In the genomic region with DNA sequence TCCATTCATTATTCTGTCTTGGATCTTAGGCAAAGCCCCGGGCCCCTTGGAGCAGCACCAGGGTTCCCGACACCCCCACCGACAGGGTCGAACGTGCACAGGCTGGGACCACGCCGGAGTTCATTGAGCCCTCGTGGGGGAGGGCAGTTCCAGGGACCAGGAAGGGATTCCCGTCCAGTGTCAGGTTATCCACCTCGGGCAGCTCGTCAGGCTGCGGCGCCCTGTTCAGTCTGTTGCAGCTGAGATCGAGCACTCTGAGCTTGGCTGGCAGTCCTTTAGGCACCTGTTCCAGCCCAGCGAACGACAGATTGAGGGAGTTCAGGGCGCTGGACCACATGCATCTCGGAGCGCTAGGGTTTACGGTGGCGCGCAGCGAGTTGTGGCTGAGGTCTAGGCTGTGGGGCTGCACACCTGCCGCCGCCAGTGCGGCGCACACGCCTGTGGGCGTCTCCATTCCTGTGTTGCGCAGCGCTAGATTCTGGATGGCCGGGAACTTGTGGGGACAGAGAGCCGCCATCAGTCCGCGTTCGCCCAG, we compare ENCODE assay signal across 8 cellular contexts. TPM values are rescaled to one million over a fixed set of nuclear protein-coding genes. Genes with fewer than 3 reads are reported as not detected.
DNase-seq lines count a peak whose midpoint lies in the region; ATAC-seq and TF ChIP-seq lines count a peak whose summit lies in the region.

No MANE protein-coding gene starts in this region.

- H3K27ac ChIP-seq in Panc1 (ENCODE audit: low read length): no peak overlapping the region
- H3K27ac ChIP-seq in dorsolateral prefrontal cortex: peak overlapping the region in 56 of 59 donors; percentile 11 to 88 (median 71)
- peak overlapping the region; percentile 72 for H3K27ac ChIP-seq in muscle layer of duodenum (ENCODE audit: low read length)

- H3K4me1 ChIP-seq in Panc1 (ENCODE audit: control insufficient read depth, insufficient read depth, low read length) (peaks cover 8% of the 10 kb centered on the region), muscle layer of duodenum (ENCODE audit: control insufficient read depth in 1 of 2, insufficient read depth in 2 of 2, low read length in 2 of 2) (peaks cover 0 to 15% of the 10 kb centered on the region in 2 donors)

- BruUV-seq in Panc1 (replicated peaks; lab: Mats Ljungman, UMichigan): no TSS peak

- TF ChIP-seq CTCF in GM13977 (IDR thresholded peaks at IDR 0.05; ENCODE audit: extremely low read depth, insufficient read depth, missing control alignments): no peak
- TF ChIP-seq CTCF in Panc1 (IDR thresholded peaks at IDR 0.05): no peak
- no peak for TF ChIP-seq CTCF in dorsolateral prefrontal cortex (IDR thresholded peaks at IDR 0.05 in 54 of 56, conservative IDR thresholded peaks at IDR 0.05 in 2 of 56; ENCODE audit: low read depth in 1 of 56, partially characterized antibody in 56 of 56)

- CTCF ChIA-PET in Panc1 (lab: Charles Lee): no interaction called here

- no peaks in the 10 kb centered on the region for H3K27me3 ChIP-seq in Panc1 (ENCODE audit: control insufficient read depth, insufficient read depth, low read length)
- H3K27me3 ChIP-seq in dorsolateral prefrontal cortex: no peaks in the 10 kb centered on the region
- H3K27me3 ChIP-seq in muscle layer of duodenum (ENCODE audit: low read depth, low read length): no peaks in the 10 kb centered on the region

- H3K4me3 ChIP-seq in Panc1 (ENCODE audit: low read depth in 2 of 2, low read length in 2 of 2) (peak overlapping the region; percentile 41 to 54), dorsolateral prefrontal cortex (peak overlapping the region; percentile 42 to 75 (median 61)), muscle layer of duodenum (ENCODE audit: low read depth in 1 of 2, low read length in 2 of 2) (peak overlapping the region; percentile 84 to 86)

- peak; percentile 36 for DNase-seq in GM13977 (ENCODE audit: low spot score)
- no peak for DNase-seq in Panc1 (ENCODE audit: low read depth, low spot score)
- DNase-seq in dorsolateral prefrontal cortex: peak in 1 of 10 donors; percentile 63
- no peak for DNase-seq in NCI-H226
- DNase-seq in NCI-H446 treated with DMSO at 0.1 percent for 48 hours (lab: John Stamatoyannopoulos, UW): no peak

- POLR2A ChIA-PET in Panc1 (lab: Charles Lee): no interaction called here

- H3K36me3 ChIP-seq in Panc1 (ENCODE audit: control insufficient read depth, insufficient read depth, low read length) (no peaks in the 10 kb centered on the region), muscle layer of duodenum (ENCODE audit: control insufficient read depth in 1 of 2, insufficient read depth in 2 of 2, low read length in 2 of 2) (no peaks in the 10 kb centered on the region)

- H3K9me3 ChIP-seq in Panc1 (ENCODE audit: control insufficient read depth, insufficient read depth, low read depth, low read length): peaks cover 13% of the 10 kb centered on the region; the same call in 1 of the 2 replicates
- H3K9me3 ChIP-seq in muscle layer of duodenum (ENCODE audit: control insufficient read depth in 1 of 2, low read length in 2 of 2): no peaks in the 10 kb centered on the region

- ATAC-seq in HG02571 (IDR thresholded peaks at IDR 0.05; ENCODE audit: unreplicated experiment): peak; percentile 42
- peak; percentile 33 for ATAC-seq in Panc1
- no peak for ATAC-seq in GM21576 (IDR thresholded peaks at IDR 0.05; ENCODE audit: unreplicated experiment)

- intact Hi-C loops in Panc1 (cut with micrococcal nuclease; ENCODE audit: unreplicated experiment): no loop called here
- intact Hi-C loops in dorsolateral prefrontal cortex (cut with DNase I): loop anchor here in 1 of 2 donors (10.0 kb wide), 1 partner anchor 267 kb away; the partner anchor contains the start of gene SLC4A9

- in situ Hi-C loops in GM13977 (cut with MboI; ENCODE audit: low pct_unique_long_range_greater_than_20kb, low sequenced_read_pairs, unreplicated experiment) (loop anchor here (10.0 kb wide), 1 partner anchor 257 kb away; no protein-coding TSS in a partner anchor), Panc1 (cut with HindIII; ENCODE audit: low pct_unique_long_range_greater_than_20kb, low sequenced_read_pairs) (no loop called here)

RNA-seq across cellular contexts. Expression of gene CD14, which starts 1.1 kb away (rescaled TPM):
- total RNA-seq in Panc1 (2021; ENCODE audit: unreplicated experiment): 2.5 TPM
- 1.8 TPM for polyA plus RNA-seq in Panc1 (2012; ENCODE audit: insufficient read length)
- 100 to 1,000 TPM in 3 of 120 experiments, 10 to 100 TPM in 105, 1 to 10 TPM in 12; 6.3 to 175 (median 23.8) TPM for total RNA-seq in dorsolateral prefrontal cortex

RNA-seq across cellular contexts. Expression of gene TMCO6, which starts 7.4 kb away (rescaled TPM):
- total RNA-seq in Panc1 (2021; ENCODE audit: unreplicated experiment) (18.9 TPM), dorsolateral prefrontal cortex (10 to 100 TPM in 75 of 120 experiments, 1 to 10 TPM in 45; 5.4 to 18.1 (median 10.8) TPM)
- polyA plus RNA-seq in Panc1 (2012; ENCODE audit: insufficient read length): 15.4 TPM

RNA-seq across cellular contexts. Expression of gene NDUFA2, which starts 15.5 kb away (rescaled TPM):
- total RNA-seq in Panc1 (2021; ENCODE audit: unreplicated experiment): 81.7 TPM
- 174 TPM for polyA plus RNA-seq in Panc1 (2012; ENCODE audit: insufficient read length)
- 10 to 100 TPM; 32.1 to 76.3 (median 57.7) TPM for total RNA-seq in dorsolateral prefrontal cortex

RNA-seq across cellular contexts. Expression of gene IK, which starts 15.7 kb away (rescaled TPM):
- total RNA-seq in Panc1 (2021; ENCODE audit: unreplicated experiment): 98.2 TPM
- 167 TPM for polyA plus RNA-seq in Panc1 (2012; ENCODE audit: insufficient read length)
- 100 to 1,000 TPM in 1 of 120 experiments, 10 to 100 TPM in 119; 53.9 to 101 (median 81.5) TPM for total RNA-seq in dorsolateral prefrontal cortex

RNA-seq across cellular contexts. Expression of gene WDR55, which starts 32.8 kb away (rescaled TPM):
- total RNA-seq in Panc1 (2021; ENCODE audit: unreplicated experiment): 49.2 TPM
- polyA plus RNA-seq in Panc1 (2012; ENCODE audit: insufficient read length): 34.0 TPM
- 10 to 100 TPM; 13.3 to 31.0 (median 17.6) TPM for total RNA-seq in dorsolateral prefrontal cortex
